ENCODE assay signal across 1 cellular context in genomic region chr3:66625464-66626216, GRCh38.
TF ChIP-seq lines count a peak whose summit lies in the region.

No MANE protein-coding gene starts in this region.

TF ChIP-seq in GM23338, 12 proteins besides CTCF, POLR2A, EP300 and RAD21 (continued from another document):
- TF ChIP-seq ZNF462 (CRISPR knock-in tag; IDR thresholded peaks at IDR 0.05) (no peak), ZNF114 (CRISPR knock-in tag; IDR thresholded peaks at IDR 0.05) (no peak), ETS1 (IDR thresholded peaks at IDR 0.05) (no peak), EZH2 (IDR thresholded peaks at IDR 0.05; ENCODE audit: low read depth, unreplicated experiment) (no peak), EZH2phosphoT487 (IDR thresholded peaks at IDR 0.05; ENCODE audit: unreplicated experiment) (no peak), POLR2AphosphoS5 (IDR thresholded peaks at IDR 0.05; ENCODE audit: low read depth) (no peak)
